ENCODE assay signal across 8 cellular contexts in genomic region chr15:55407631-55407948, GRCh38. TPM values are rescaled to one million over a fixed set of nuclear protein-coding genes. Genes with fewer than 3 reads are reported as not detected.
A peak's percentile ranks its signal among the peaks of the same experiment; 100 is the strongest.
DNase-seq lines count a peak whose midpoint lies in the region; ATAC-seq, FAIRE-seq and TF ChIP-seq lines count a peak whose summit lies in the region.

No MANE protein-coding gene starts in this region.

- H3K27me3 ChIP-seq in H9 (ENCODE audit: insufficient read depth, low read length) (no peaks in the 10 kb centered on the region), muscle layer of duodenum (ENCODE audit: low read depth, low read length) (no peaks in the 10 kb centered on the region)
- H3K27me3 ChIP-seq in effector memory CD4-positive, alpha-beta T cell (replicated peaks; ENCODE audit: control insufficient read depth, insufficient read depth, low read length, poor library complexity, severe bottlenecking): no peaks in the 10 kb centered on the region

- no peak overlapping the region for H2BK20ac ChIP-seq in H9 (ENCODE audit: low read depth, low read length, poor library complexity, severe bottlenecking)

- H4K5ac ChIP-seq in H9 (ENCODE audit: insufficient read length, low read depth, low read length): no peak overlapping the region

- ATAC-seq in HG03432 (IDR thresholded peaks at IDR 0.05; ENCODE audit: unreplicated experiment) (no peak), HG02610 (IDR thresholded peaks at IDR 0.05; ENCODE audit: unreplicated experiment) (no peak), HG02759 (IDR thresholded peaks at IDR 0.05; ENCODE audit: unreplicated experiment) (no peak)

- no peak overlapping the region for H2BK12ac ChIP-seq in H9 (ENCODE audit: insufficient read length, low read depth, low read length)

- H3K9me3 ChIP-seq in H9 (ENCODE audit: control insufficient read depth, low read depth, low read length): no peaks in the 10 kb centered on the region
- H3K9me3 ChIP-seq in effector memory CD4-positive, alpha-beta T cell (ENCODE audit: control insufficient read depth, low read length): no peaks in the 10 kb centered on the region
- H3K9me3 ChIP-seq in muscle layer of duodenum (ENCODE audit: control insufficient read depth in 1 of 2, low read length in 2 of 2): no peaks in the 10 kb centered on the region

- H3T11ph ChIP-seq in H9 (ENCODE audit: low read length): no peak overlapping the region

- H3K36me3 ChIP-seq in effector memory CD4-positive, alpha-beta T cell (ENCODE audit: control insufficient read depth, insufficient read depth, low read length): no peaks in the 10 kb centered on the region
- H3K36me3 ChIP-seq in muscle layer of duodenum (ENCODE audit: control insufficient read depth in 1 of 2, insufficient read depth in 2 of 2, low read length in 2 of 2): no peaks in the 10 kb centered on the region

- H2AK5ac ChIP-seq in H9 (ENCODE audit: insufficient read length, low read length): no peak overlapping the region

- no peak overlapping the region for H4K8ac ChIP-seq in H9 (replicated peaks; ENCODE audit: insufficient read length, low read depth, low read length)

- H3K4me1 ChIP-seq in H9 (ENCODE audit: insufficient read depth, low read length) (no peaks in the 10 kb centered on the region), muscle layer of duodenum (ENCODE audit: control insufficient read depth in 1 of 2, insufficient read depth in 2 of 2, low read length in 2 of 2) (peaks cover 3 to 18% of the 10 kb centered on the region in 2 donors)
- H3K4me1 ChIP-seq in effector memory CD4-positive, alpha-beta T cell (ENCODE audit: control insufficient read depth, insufficient read depth, low read length, poor library complexity, severe bottlenecking): peaks cover 7% of the 10 kb centered on the region

- WGBS in H9 (ENCODE audit: extremely low coverage, insufficient read length, low lambda C conversion rate): no CpG with 5 or more reads among the region's 11 CpGs

- FAIRE-seq in D721Med (lab: Jason Lieb, UNC) (no peak), RCC 7860 (lab: Jason Lieb, UNC) (no peak)

- H3K56ac ChIP-seq in H9 (ENCODE audit: insufficient read length, low read depth, low read length): no peak overlapping the region

- no peaks in the 10 kb centered on the region for H4K20me1 ChIP-seq in H9 (ENCODE audit: control insufficient read depth, insufficient read depth, insufficient read length)

- no peak overlapping the region for H3K4ac ChIP-seq in H9 (ENCODE audit: low read depth, low read length)

- H3K9me3 Mint-ChIP-seq in H9: no peaks in the 10 kb centered on the region

- no peaks in the 10 kb centered on the region for H3K79me2 ChIP-seq in H9 (ENCODE audit: insufficient read depth, low read length)

- H3K4me3 Mint-ChIP-seq in H9: peak overlapping the region; percentile 80 to 94

- no peak overlapping the region for H3K18ac ChIP-seq in H9 (ENCODE audit: insufficient read length, low read depth, low read length)

- H4K91ac ChIP-seq in H9 (ENCODE audit: insufficient read length, low read depth, low read length): no peak overlapping the region

- peak overlapping the region in 1 of 3 experiments; percentile 69; a peak in 3 of 7 replicates for H3K27ac Mint-ChIP-seq in H9

- H2BK120ac ChIP-seq in H9 (ENCODE audit: low read depth, low read length, poor library complexity, severe bottlenecking): no peak overlapping the region

- peak overlapping the region; percentile 72 for H3K9ac ChIP-seq in H9 (ENCODE audit: extremely low read depth, insufficient read length, low read length)

- peak overlapping the region; percentile 81 for H3K4me3 ChIP-seq in effector memory CD4-positive, alpha-beta T cell (ENCODE audit: insufficient read depth, low read depth, low read length, poor library complexity, severe bottlenecking)
- peak overlapping the region; percentile 89 to 98 for H3K4me3 ChIP-seq in muscle layer of duodenum (ENCODE audit: low read depth in 1 of 2, low read length in 2 of 2)

- peaks cover 4% of the 10 kb centered on the region in 2 experiments for H3K4me1 Mint-ChIP-seq in H9

- H3K79me1 ChIP-seq in H9 (ENCODE audit: insufficient read depth, low read depth, low read length, poor library complexity, severe bottlenecking): no peaks in the 10 kb centered on the region

- TF ChIP-seq CTCF in D721Med (IDR thresholded peaks at IDR 0.05; ENCODE audit: insufficient read depth, missing control alignments) (no peak), H9 (conservative IDR thresholded peaks at IDR 0.05) (no peak)

- no peaks in the 10 kb centered on the region for H3K36me3 Mint-ChIP-seq in H9 (ENCODE audit: insufficient read depth in 1 of 3, low read depth in 3 of 3)

- peak overlapping the region; percentile 81; the same call in 1 of the 2 replicates for H3K14ac ChIP-seq in H9 (ENCODE audit: insufficient read depth, low read length)

- peaks cover 3% of the 10 kb centered on the region for H3K23me2 ChIP-seq in H9 (ENCODE audit: insufficient read length, low read depth, low read length, poor library complexity, severe bottlenecking)

- H3K27ac ChIP-seq in H9 (ENCODE audit: insufficient read length, low read depth, low read length): no peak overlapping the region
- H3K27ac ChIP-seq in effector memory CD4-positive, alpha-beta T cell (ENCODE audit: insufficient read depth, low read length, poor library complexity, severe bottlenecking): peak overlapping the region; percentile 80
- H3K27ac ChIP-seq in muscle layer of duodenum (ENCODE audit: low read length): peak overlapping the region; percentile 80

- DNase-seq in D721Med (ENCODE audit: insufficient read length, low spot score) (peak; percentile 25), H9 (no peak), RCC 7860 (ENCODE audit: low spot score) (peak; percentile 24)
- DNase-seq in effector memory CD4-positive, alpha-beta T cell: no peak

- no peak overlapping the region for H3K23ac ChIP-seq in H9 (ENCODE audit: insufficient read length, low read depth, low read length)

- no peaks in the 10 kb centered on the region for H3K27me3 Mint-ChIP-seq in H9 (ENCODE audit: low read depth)

- H2AFZ ChIP-seq in H9 (ENCODE audit: low read length): peak overlapping the region; percentile 27

- no peak overlapping the region for H2BK5ac ChIP-seq in H9 (ENCODE audit: insufficient read length, low read length)

- peak overlapping the region; percentile 90 for H3K4me2 ChIP-seq in H9 (ENCODE audit: insufficient read depth, insufficient read length, low read length)

- no peak overlapping the region for H2BK15ac ChIP-seq in H9 (ENCODE audit: low read depth, low read length)

RNA-seq across cellular contexts. Expression of gene CCPG1, which starts 0.6 kb away (rescaled TPM):
- total RNA-seq in H9 (2021): 9.0 and 9.3 TPM in 2 replicates

RNA-seq across cellular contexts. Expression of gene PIERCE2, which starts 0.7 kb away (rescaled TPM):
- 0.44 TPM in 1 of 2 replicates, not detected in the other for total RNA-seq in H9 (2021)

Comparison
In these comparisons a context has a peak if more than half of its experiments do, and no peak if none do; other contexts are left out.
1. DNase-seq: peak in D721Med (single experiment) and RCC 7860 (single experiment); none in H9 (single experiment) and effector memory CD4-positive, alpha-beta T cell (0 of 3).